11 cellular contexts compared by ENCODE assay signal in genomic region chr16:67459066-67459857, GRCh38. TPM values are rescaled to one million over a fixed set of nuclear protein-coding genes. Genes with fewer than 3 reads are reported as not detected.
DNase-seq lines count a peak whose midpoint lies in the region; ATAC-seq and TF ChIP-seq lines count a peak whose summit lies in the region.
"Had no signal": no experiment of that assay in that cellular context is flagged by ENCODE, and none has a peak within 500 bp of the region (broad histone marks: within the 10 kb centered on the region; RNA-seq: fewer than 3 reads in every experiment).

No MANE protein-coding gene starts in this region.

- 20 to 30% (median 30%) methylated on average over 4 to 7 of the region's 7 CpGs; no CpG with 5 or more reads in 1 of the 4 donors for WGBS in adrenal gland, 4 donors

- no peak overlapping the region for H3K27ac Mint-ChIP-seq in activated CD4-positive, alpha-beta T cell treated with anti-CD3 and anti-CD28 coated beads for 36 hours
- H3K27ac Mint-ChIP-seq in CD14-positive monocyte: peak overlapping the region in 1 of 7 donors; percentile 48

- H3K27ac ChIP-seq in adrenal gland (peak overlapping the region in 4 of 5 donors; percentile 66 to 86 (median 78)), skin epidermis (peak overlapping the region in 19 of 21 experiments; percentile 7 to 86 (median 65))

- no peaks in the 10 kb centered on the region for H3K9me3 ChIP-seq in adrenal gland (replicated peaks in 1 of 3)

- H3K27me3 ChIP-seq in adrenal gland: no peaks in the 10 kb centered on the region

- H3K36me3 ChIP-seq in adrenal gland (replicated peaks in 1 of 2): no peaks in the 10 kb centered on the region

- CTCF ChIA-PET in activated CD4-positive, alpha-beta T cell treated with anti-CD3 and anti-CD28 coated beads for 36 hours (lab: Charles Lee): interaction anchor here (1.7 kb wide), 1 partner anchor 11 kb away, joined by 5 read pairs; no protein-coding TSS in a partner anchor

- H3K36me3 Mint-ChIP-seq in activated T-cell treated with anti-CD3 and anti-CD28 coated beads, Interleukin-2, amount 50 U/mL, for 4 hours (ENCODE audit: insufficient read depth): peaks cover 2% of the 10 kb centered on the region
- H3K36me3 Mint-ChIP-seq in activated CD4-positive, alpha-beta T cell treated with anti-CD3 and anti-CD28 coated beads for 36 hours (ENCODE audit: low read depth): no peaks in the 10 kb centered on the region
- H3K36me3 Mint-ChIP-seq in CD14-positive monocyte: peaks cover 40 to 84% of the 10 kb centered on the region in 2 donors

- TF ChIP-seq CTCF in adrenal gland (IDR thresholded peaks at IDR 0.05): peak in 1 of 6 experiments; percentile 7
- TF ChIP-seq CTCF in CD14-positive monocyte (IDR thresholded peaks at IDR 0.05): no peak

- H3K4me3 ChIP-seq in adrenal gland: peak overlapping the region in 1 of 4 donors; percentile 23
- H3K4me3 ChIP-seq in skin epidermis: no peak overlapping the region

- POLR2A ChIA-PET in activated CD4-positive, alpha-beta T cell treated with anti-CD3 and anti-CD28 coated beads for 36 hours (lab: Charles Lee): no interaction called here

- H3K4me1 ChIP-seq in adrenal gland (replicated peaks in 1 of 2): peaks cover 67 to 84% of the 10 kb centered on the region in 2 donors

- H3K4me1 Mint-ChIP-seq in activated T-cell treated with anti-CD3 and anti-CD28 coated beads, Interleukin-2, amount 50 U/mL, for 4 hours (ENCODE audit: low read depth): peaks cover 12% of the 10 kb centered on the region
- peaks cover 8% of the 10 kb centered on the region for H3K4me1 Mint-ChIP-seq in activated CD4-positive, alpha-beta T cell treated with anti-CD3 and anti-CD28 coated beads for 36 hours
- H3K4me1 Mint-ChIP-seq in CD14-positive monocyte: peaks cover 39% of the 10 kb centered on the region

- peak; percentile 42 for ATAC-seq in left colon
- no peak for ATAC-seq in activated T-cell treated with anti-CD3 and anti-CD28 coated beads, Interleukin-2, amount 50 U/mL, for 4 hours
- no peak for ATAC-seq in activated CD4-positive, alpha-beta T cell treated with anti-CD3 and anti-CD28 coated beads for 36 hours
- ATAC-seq: PC-3 had no signal

- TF ChIP-seq POLR2A in adrenal gland (IDR thresholded peaks at IDR 0.05): no peak

- intact Hi-C loops in adrenal gland (cut with DNase I): no loop called here
- intact Hi-C loops in left colon (cut with DNase I, micrococcal nuclease): no loop called here
- intact Hi-C loops in activated CD4-positive, alpha-beta T cell treated with anti-CD3 and anti-CD28 coated beads for 36 hours (cut with DNase I, micrococcal nuclease): no loop called here
- intact Hi-C loops in CD14-positive monocyte (cut with micrococcal nuclease): no loop called here

- H3K9me3 Mint-ChIP-seq in activated T-cell treated with anti-CD3 and anti-CD28 coated beads, Interleukin-2, amount 50 U/mL, for 4 hours: no peaks in the 10 kb centered on the region
- H3K9me3 Mint-ChIP-seq in activated CD4-positive, alpha-beta T cell treated with anti-CD3 and anti-CD28 coated beads for 36 hours (ENCODE audit: low read depth): no peaks in the 10 kb centered on the region
- no peaks in the 10 kb centered on the region for H3K9me3 Mint-ChIP-seq in CD14-positive monocyte

- H3K4me3 Mint-ChIP-seq in activated T-cell treated with anti-CD3 and anti-CD28 coated beads, Interleukin-2, amount 50 U/mL, for 4 hours: no peak overlapping the region
- H3K4me3 Mint-ChIP-seq in activated CD4-positive, alpha-beta T cell treated with anti-CD3 and anti-CD28 coated beads for 36 hours: no peak overlapping the region
- no peak overlapping the region for H3K4me3 Mint-ChIP-seq in CD14-positive monocyte

- DNase-seq in ELF-1 (ENCODE audit: low read depth, low spot score) (peak; percentile 29), adrenal gland (peak; percentile 79 to 92 (median 90)), left colon (peak; percentile 79 to 83), CD14-positive monocyte (ENCODE audit: low spot score) (no peak), kidney tubule cell (ENCODE audit: low spot score) (no peak)
- DNase-seq in activated T-cell treated with anti-CD3 and anti-CD28 coated beads, Interleukin-2, amount 50 U/mL, for 4 hours: no peak
- no peak for DNase-seq in activated CD4-positive, alpha-beta T cell treated with anti-CD3 and anti-CD28 coated beads for 36 hours
- DNase-seq: activated CD4-positive, alpha-beta T cell treated with anti-CD3 and anti-CD28 coated beads, Interleukin-2, amount 50 U/mL, for 4 hours; PC-3 had no signal

- H3K27me3 Mint-ChIP-seq in activated T-cell treated with anti-CD3 and anti-CD28 coated beads, Interleukin-2, amount 50 U/mL, for 4 hours (ENCODE audit: low read depth): no peaks in the 10 kb centered on the region
- no peaks in the 10 kb centered on the region for H3K27me3 Mint-ChIP-seq in activated CD4-positive, alpha-beta T cell treated with anti-CD3 and anti-CD28 coated beads for 36 hours
- no peaks in the 10 kb centered on the region for H3K27me3 Mint-ChIP-seq in CD14-positive monocyte (ENCODE audit: low read depth in 3 of 3)

RNA-seq across cellular contexts. Expression of gene ATP6V0D1, which starts 21.7 kb away (rescaled TPM):
- total RNA-seq in adrenal gland (100 to 1,000 TPM; 114 to 244 (median 168) TPM), left colon (100 to 1,000 TPM; 226 to 297 TPM)
- polyA plus RNA-seq in adrenal gland (100 to 1,000 TPM in 1 of 3 donors, 10 to 100 TPM in 2; 24.1 to 186 (median 31.9) TPM), CD14-positive monocyte (100 to 1,000 TPM; 631 to 687 TPM)
- 10 to 100 TPM; 36.0 to 49.1 (median 44.5) TPM for total RNA-seq in activated T-cell treated with anti-CD3 and anti-CD28 coated beads, Interleukin-2, amount 50 U/mL, for 4 hours
- 10 to 100 TPM; 16.3 to 17.3 TPM for total RNA-seq in activated CD4-positive, alpha-beta T cell treated with anti-CD3 and anti-CD28 coated beads for 36 hours

RNA-seq across cellular contexts. Expression of gene AGRP, which starts 24.1 kb away (rescaled TPM):
- total RNA-seq in adrenal gland (10 to 100 TPM in 3 of 8 donors, 1 to 10 TPM in 5; 3.1 to 23.1 (median 8.0) TPM), left colon (not detected)
- polyA plus RNA-seq in adrenal gland (10 to 100 TPM in 2 of 3 donors, 1 to 10 TPM in 1; 2.9 to 56.7 (median 52.0) TPM), CD14-positive monocyte (under 1 TPM; 0.32 to 0.54 TPM)
- total RNA-seq in activated T-cell treated with anti-CD3 and anti-CD28 coated beads, Interleukin-2, amount 50 U/mL, for 4 hours: not detected
- total RNA-seq in activated CD4-positive, alpha-beta T cell treated with anti-CD3 and anti-CD28 coated beads for 36 hours: not detected
- total RNA-seq: lung microvascular endothelial cell, PC-3 had no signal

RNA-seq across cellular contexts. Expression of gene HSD11B2, which starts 28.3 kb away (rescaled TPM):
- total RNA-seq in adrenal gland: 10 to 100 TPM in 2 of 8 donors, 1 to 10 TPM in 5, under 1 TPM in 1; 0.69 to 12.3 (median 5.2) TPM
- 1 to 10 TPM; 1.8 to 3.7 (median 3.5) TPM for polyA plus RNA-seq in adrenal gland
- total RNA-seq in left colon: 1,000 to 10,000 TPM in 1 of 2 donors, 100 to 1,000 TPM in 1; 723 to 1,005 TPM
- 1 to 10 TPM; 3.9 to 6.1 (median 5.2) TPM for total RNA-seq in activated T-cell treated with anti-CD3 and anti-CD28 coated beads, Interleukin-2, amount 50 U/mL, for 4 hours
- 1 to 10 TPM; 2.0 to 2.2 TPM for total RNA-seq in activated CD4-positive, alpha-beta T cell treated with anti-CD3 and anti-CD28 coated beads for 36 hours
- not detected for polyA plus RNA-seq in CD14-positive monocyte
- total RNA-seq: lung microvascular endothelial cell had no signal

RNA-seq across cellular contexts. Expression of gene ZDHHC1, which starts 43.0 kb away (rescaled TPM):
- total RNA-seq in adrenal gland (10 to 100 TPM in 7 of 8 donors, 1 to 10 TPM in 1; 4.2 to 30.0 (median 15.0) TPM), left colon (10 to 100 TPM; 10.7 to 12.5 TPM)
- polyA plus RNA-seq in adrenal gland (1 to 10 TPM; 1.3 to 8.5 (median 7.9) TPM), CD14-positive monocyte (10 to 100 TPM in 1 of 2 donors, 1 to 10 TPM in 1; 6.0 to 14.2 TPM)
- total RNA-seq in activated T-cell treated with anti-CD3 and anti-CD28 coated beads, Interleukin-2, amount 50 U/mL, for 4 hours: under 1 TPM; 0.61 to 0.99 (median 0.79) TPM
- under 1 TPM; 0.58 to 0.98 TPM for total RNA-seq in activated CD4-positive, alpha-beta T cell treated with anti-CD3 and anti-CD28 coated beads for 36 hours

Comparison
In these comparisons a context has a peak if more than half of its experiments do, and no peak if none do; other contexts are left out.
1. DNase-seq: peak in ELF-1 (single experiment), adrenal gland (7 of 7) and left colon (2 of 2); none in activated T-cell treated with anti-CD3 and anti-CD28 coated beads, Interleukin-2, amount 50 U/mL, for 4 hours (single experiment), activated CD4-positive, alpha-beta T cell treated with anti-CD3 and anti-CD28 coated beads for 36 hours (single experiment), CD14-positive monocyte (single experiment) and kidney tubule cell (single experiment).
2. RNA of gene HSD11B2, which starts 28.3 kb away (total RNA-seq): 723 to 1,005 TPM in left colon; 0.69 to 12.3 TPM in adrenal gland, 3.9 to 6.1 TPM in activated T-cell treated with anti-CD3 and anti-CD28 coated beads, Interleukin-2, amount 50 U/mL, for 4 hours and 2.0 to 2.2 TPM in activated CD4-positive, alpha-beta T cell treated with anti-CD3 and anti-CD28 coated beads for 36 hours; every median in the first group is over 10 times any median in the second.